ENCODE assay signal across 1 cellular context in the genomic region with DNA sequence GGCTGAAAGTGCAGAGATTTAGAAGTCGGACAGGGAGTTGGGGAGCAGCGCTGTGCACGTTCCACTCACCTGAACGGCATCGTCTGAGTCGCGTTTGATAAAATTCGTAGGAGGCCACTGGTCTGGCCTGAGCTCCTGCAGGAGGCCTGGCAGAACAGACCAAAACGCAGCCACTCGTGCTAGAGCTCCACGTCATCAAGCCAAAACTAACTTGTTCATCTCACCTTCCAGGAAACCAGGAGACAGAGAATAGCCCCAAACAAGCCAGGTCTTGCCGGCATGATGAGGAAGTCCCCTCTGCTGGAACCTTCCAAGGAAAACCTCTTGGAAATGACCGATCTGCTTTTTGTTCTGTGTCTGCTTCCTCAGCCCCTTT.
TF ChIP-seq lines count a peak whose summit lies in the region.

No MANE protein-coding gene starts in this region.

TF ChIP-seq in GM23338, 12 proteins besides CTCF, POLR2A, EP300 and RAD21 (continued from another document):
- TF ChIP-seq CREB1 (CRISPR knock-in tag; IDR thresholded peaks at IDR 0.05; ENCODE audit: low read depth) (no peak), EZH2 (IDR thresholded peaks at IDR 0.05; ENCODE audit: low read depth, unreplicated experiment) (no peak), NANOG (IDR thresholded peaks at IDR 0.05; ENCODE audit: borderline replicate concordance) (no peak), EZH2phosphoT487 (IDR thresholded peaks at IDR 0.05; ENCODE audit: unreplicated experiment) (no peak), POLR2AphosphoS5 (IDR thresholded peaks at IDR 0.05; ENCODE audit: low read depth) (no peak), JUNB (IDR thresholded peaks at IDR 0.05; ENCODE audit: unreplicated experiment) (no peak)
- TF ChIP-seq, protein P1, sequence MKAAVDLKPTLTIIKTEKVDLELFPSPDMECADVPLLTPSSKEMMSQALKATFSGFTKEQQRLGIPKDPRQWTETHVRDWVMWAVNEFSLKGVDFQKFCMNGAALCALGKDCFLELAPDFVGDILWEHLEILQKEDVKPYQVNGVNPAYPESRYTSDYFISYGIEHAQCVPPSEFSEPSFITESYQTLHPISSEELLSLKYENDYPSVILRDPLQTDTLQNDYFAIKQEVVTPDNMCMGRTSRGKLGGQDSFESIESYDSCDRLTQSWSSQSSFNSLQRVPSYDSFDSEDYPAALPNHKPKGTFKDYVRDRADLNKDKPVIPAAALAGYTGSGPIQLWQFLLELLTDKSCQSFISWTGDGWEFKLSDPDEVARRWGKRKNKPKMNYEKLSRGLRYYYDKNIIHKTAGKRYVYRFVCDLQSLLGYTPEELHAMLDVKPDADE (IDR thresholded peaks at IDR 0.05): no peak
- TF ChIP-seq, protein P2, sequence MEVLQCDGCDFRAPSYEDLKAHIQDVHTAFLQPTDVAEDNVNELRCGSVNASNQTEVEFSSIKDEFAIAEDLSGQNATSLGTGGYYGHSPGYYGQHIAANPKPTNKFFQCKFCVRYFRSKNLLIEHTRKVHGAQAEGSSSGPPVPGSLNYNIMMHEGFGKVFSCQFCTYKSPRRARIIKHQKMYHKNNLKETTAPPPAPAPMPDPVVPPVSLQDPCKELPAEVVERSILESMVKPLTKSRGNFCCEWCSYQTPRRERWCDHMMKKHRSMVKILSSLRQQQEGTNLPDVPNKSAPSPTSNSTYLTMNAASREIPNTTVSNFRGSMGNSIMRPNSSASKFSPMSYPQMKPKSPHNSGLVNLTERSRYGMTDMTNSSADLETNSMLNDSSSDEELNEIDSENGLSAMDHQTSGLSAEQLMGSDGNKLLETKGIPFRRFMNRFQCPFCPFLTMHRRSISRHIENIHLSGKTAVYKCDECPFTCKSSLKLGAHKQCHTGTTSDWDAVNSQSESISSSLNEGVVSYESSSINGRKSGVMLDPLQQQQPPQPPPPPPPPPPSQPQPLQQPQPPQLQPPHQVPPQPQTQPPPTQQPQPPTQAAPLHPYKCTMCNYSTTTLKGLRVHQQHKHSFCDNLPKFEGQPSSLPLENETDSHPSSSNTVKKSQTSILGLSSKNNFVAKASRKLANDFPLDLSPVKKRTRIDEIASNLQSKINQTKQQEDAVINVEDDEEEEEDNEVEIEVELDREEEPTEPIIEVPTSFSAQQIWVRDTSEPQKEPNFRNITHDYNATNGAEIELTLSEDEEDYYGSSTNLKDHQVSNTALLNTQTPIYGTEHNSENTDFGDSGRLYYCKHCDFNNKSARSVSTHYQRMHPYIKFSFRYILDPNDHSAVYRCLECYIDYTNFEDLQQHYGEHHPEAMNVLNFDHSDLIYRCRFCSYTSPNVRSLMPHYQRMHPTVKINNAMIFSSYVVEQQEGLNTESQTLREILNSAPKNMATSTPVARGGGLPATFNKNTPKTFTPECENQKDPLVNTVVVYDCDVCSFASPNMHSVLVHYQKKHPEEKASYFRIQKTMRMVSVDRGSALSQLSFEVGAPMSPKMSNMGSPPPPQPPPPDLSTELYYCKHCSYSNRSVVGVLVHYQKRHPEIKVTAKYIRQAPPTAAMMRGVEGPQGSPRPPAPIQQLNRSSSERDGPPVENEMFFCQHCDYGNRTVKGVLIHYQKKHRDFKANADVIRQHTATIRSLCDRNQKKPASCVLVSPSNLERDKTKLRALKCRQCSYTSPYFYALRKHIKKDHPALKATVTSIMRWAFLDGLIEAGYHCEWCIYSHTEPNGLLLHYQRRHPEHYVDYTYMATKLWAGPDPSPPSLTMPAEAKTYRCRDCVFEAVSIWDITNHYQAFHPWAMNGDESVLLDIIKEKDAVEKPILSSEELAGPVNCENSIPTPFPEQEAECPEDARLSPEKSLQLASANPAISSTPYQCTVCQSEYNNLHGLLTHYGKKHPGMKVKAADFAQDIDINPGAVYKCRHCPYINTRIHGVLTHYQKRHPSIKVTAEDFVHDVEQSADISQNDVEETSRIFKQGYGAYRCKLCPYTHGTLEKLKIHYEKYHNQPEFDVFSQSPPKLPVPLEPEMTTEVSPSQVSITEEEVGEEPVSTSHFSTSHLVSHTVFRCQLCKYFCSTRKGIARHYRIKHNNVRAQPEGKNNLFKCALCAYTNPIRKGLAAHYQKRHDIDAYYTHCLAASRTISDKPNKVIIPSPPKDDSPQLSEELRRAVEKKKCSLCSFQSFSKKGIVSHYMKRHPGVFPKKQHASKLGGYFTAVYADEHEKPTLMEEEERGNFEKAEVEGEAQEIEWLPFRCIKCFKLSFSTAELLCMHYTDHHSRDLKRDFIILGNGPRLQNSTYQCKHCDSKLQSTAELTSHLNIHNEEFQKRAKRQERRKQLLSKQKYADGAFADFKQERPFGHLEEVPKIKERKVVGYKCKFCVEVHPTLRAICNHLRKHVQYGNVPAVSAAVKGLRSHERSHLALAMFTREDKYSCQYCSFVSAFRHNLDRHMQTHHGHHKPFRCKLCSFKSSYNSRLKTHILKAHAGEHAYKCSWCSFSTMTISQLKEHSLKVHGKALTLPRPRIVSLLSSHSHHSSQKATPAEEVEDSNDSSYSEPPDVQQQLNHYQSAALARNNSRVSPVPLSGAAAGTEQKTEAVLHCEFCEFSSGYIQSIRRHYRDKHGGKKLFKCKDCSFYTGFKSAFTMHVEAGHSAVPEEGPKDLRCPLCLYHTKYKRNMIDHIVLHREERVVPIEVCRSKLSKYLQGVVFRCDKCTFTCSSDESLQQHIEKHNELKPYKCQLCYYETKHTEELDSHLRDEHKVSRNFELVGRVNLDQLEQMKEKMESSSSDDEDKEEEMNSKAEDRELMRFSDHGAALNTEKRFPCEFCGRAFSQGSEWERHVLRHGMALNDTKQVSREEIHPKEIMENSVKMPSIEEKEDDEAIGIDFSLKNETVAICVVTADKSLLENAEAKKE (CRISPR knock-in tag; IDR thresholded peaks at IDR 0.05): no peak
- TF ChIP-seq, protein P3, sequence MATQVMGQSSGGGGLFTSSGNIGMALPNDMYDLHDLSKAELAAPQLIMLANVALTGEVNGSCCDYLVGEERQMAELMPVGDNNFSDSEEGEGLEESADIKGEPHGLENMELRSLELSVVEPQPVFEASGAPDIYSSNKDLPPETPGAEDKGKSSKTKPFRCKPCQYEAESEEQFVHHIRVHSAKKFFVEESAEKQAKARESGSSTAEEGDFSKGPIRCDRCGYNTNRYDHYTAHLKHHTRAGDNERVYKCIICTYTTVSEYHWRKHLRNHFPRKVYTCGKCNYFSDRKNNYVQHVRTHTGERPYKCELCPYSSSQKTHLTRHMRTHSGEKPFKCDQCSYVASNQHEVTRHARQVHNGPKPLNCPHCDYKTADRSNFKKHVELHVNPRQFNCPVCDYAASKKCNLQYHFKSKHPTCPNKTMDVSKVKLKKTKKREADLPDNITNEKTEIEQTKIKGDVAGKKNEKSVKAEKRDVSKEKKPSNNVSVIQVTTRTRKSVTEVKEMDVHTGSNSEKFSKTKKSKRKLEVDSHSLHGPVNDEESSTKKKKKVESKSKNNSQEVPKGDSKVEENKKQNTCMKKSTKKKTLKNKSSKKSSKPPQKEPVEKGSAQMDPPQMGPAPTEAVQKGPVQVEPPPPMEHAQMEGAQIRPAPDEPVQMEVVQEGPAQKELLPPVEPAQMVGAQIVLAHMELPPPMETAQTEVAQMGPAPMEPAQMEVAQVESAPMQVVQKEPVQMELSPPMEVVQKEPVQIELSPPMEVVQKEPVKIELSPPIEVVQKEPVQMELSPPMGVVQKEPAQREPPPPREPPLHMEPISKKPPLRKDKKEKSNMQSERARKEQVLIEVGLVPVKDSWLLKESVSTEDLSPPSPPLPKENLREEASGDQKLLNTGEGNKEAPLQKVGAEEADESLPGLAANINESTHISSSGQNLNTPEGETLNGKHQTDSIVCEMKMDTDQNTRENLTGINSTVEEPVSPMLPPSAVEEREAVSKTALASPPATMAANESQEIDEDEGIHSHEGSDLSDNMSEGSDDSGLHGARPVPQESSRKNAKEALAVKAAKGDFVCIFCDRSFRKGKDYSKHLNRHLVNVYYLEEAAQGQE (IDR thresholded peaks at IDR 0.05; ENCODE audit: unreplicated experiment): no peak
